16 cellular contexts compared by ENCODE assay signal in the genomic region with DNA sequence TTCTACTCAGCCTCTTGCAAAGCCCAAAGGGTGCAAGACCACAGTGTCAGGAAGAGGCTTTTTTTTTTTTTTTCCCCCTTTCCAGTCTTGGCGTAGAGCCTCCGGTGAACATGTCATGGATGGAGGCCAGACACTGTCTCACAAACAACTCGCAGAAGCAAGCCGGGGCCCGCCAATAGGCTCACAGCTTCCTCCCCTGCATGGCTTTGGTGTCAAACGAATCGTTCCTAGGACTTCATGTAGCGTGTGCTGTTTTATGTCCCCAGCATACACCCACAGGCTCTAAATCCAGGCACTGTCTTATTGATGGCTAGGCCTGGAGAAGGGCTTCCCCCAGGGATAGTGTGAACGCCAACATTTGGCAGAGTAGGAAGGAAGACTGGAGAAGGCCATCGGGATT.
DNase-seq lines count a peak whose midpoint lies in the region; ATAC-seq and TF ChIP-seq lines count a peak whose summit lies in the region.
"Had no signal": no experiment of that assay in that cellular context is flagged by ENCODE, and none has a peak within 500 bp of the region (broad histone marks: within the 10 kb centered on the region; RNA-seq: fewer than 3 reads in every experiment).

No MANE protein-coding gene starts in this region.

- no peaks in the 10 kb centered on the region for H3K9me3 ChIP-seq in thyroid gland
- H3K9me3 ChIP-seq: BLaER1 treated with 17β-estradiol and CSF1 and Interleukin-3, amounts not matched to agents 10 nM and 100 nM had no signal

- 64 to 66% methylated on average over 10 of the region's 10 CpGs for WGBS in thyroid gland, 2 donors

- no peak overlapping the region for H3K4me3 ChIP-seq in fibroblast of villous mesenchyme (ENCODE audit: low read depth, low read length)
- no peak overlapping the region for H3K4me3 ChIP-seq in thyroid gland (replicated peaks in 1 of 3)
- H3K4me3 ChIP-seq: BLaER1 treated with 17β-estradiol and CSF1 and Interleukin-3, amounts not matched to agents 10 nM and 100 nM had no signal

- no peaks in the 10 kb centered on the region for H3K36me3 ChIP-seq in thyroid gland
- H3K36me3 ChIP-seq: BLaER1 treated with 17β-estradiol and CSF1 and Interleukin-3, amounts not matched to agents 10 nM and 100 nM; brain microvascular endothelial cell; WERI-Rb-1 had no signal

- H3K4me1 ChIP-seq in thyroid gland = peaks cover 0 to 9% of the 10 kb centered on the region in 2 donors
- H3K4me1 ChIP-seq: BLaER1 treated with 17β-estradiol and CSF1 and Interleukin-3, amounts not matched to agents 10 nM and 100 nM had no signal

- TF ChIP-seq POLR2A in thyroid gland (IDR thresholded peaks at IDR 0.05) = no peak

- intact Hi-C loops in thyroid gland (cut with DNase I) = no loop called here

- no peak overlapping the region for H3K27ac ChIP-seq in thyroid gland
- H3K27ac ChIP-seq: BLaER1 treated with 17β-estradiol and CSF1 and Interleukin-3, amounts not matched to agents 10 nM and 100 nM; brain microvascular endothelial cell; WERI-Rb-1 had no signal

- ATAC-seq in HG03025 (IDR thresholded peaks at IDR 0.05; ENCODE audit: low FRiP score, unreplicated experiment) = no peak
- ATAC-seq: HCT116 had no signal

- TF ChIP-seq CTCF in fibroblast of villous mesenchyme (IDR thresholded peaks at IDR 0.05; ENCODE audit: insufficient read depth, low read depth, low read length) = no peak
- no peak for TF ChIP-seq CTCF in thyroid gland (IDR thresholded peaks at IDR 0.05)

- DNase-seq in astrocyte of the hippocampus (ENCODE audit: low read depth, low spot score) = peak; percentile 9
- peak; percentile 5 for DNase-seq in fibroblast of villous mesenchyme (ENCODE audit: low read depth)
- DNase-seq in medulla oblongata (ENCODE audit: extremely low spot score) = peak; percentile 18
- peak; percentile 7 to 9 for DNase-seq in thyroid gland
- no peak for DNase-seq in amniotic stem cell (lab: John Stamatoyannopoulos, UW)
- DNase-seq in NCI-H2081 (lab: John Stamatoyannopoulos, UW) = no peak
- DNase-seq in AG08396 (ENCODE audit: low spot score) = no peak
- DNase-seq: activated gamma-delta T cell treated with Interleukin-2 at 50 U/mL for 16 hours, brain microvascular endothelial cell, KG1, NCI-H1436 treated with DMSO at 0.1 percent for 48 hours, NCI-H510A treated with DMSO at 0.1 percent for 48 hours, WERI-Rb-1 had no signal

- H3K27me3 ChIP-seq in thyroid gland = no peaks in the 10 kb centered on the region
- H3K27me3 ChIP-seq: BLaER1 treated with 17β-estradiol and CSF1 and Interleukin-3, amounts not matched to agents 10 nM and 100 nM; brain microvascular endothelial cell had no signal

Comparison
In these comparisons a context has a peak if more than half of its experiments do, and no peak if none do; other contexts are left out.
1. DNase-seq: peak in astrocyte of the hippocampus (single experiment), fibroblast of villous mesenchyme (single experiment), medulla oblongata (single experiment) and thyroid gland (2 of 2); none in amniotic stem cell (single experiment), NCI-H2081 (0 of 2) and AG08396 (single experiment).